In the genomic region with DNA sequence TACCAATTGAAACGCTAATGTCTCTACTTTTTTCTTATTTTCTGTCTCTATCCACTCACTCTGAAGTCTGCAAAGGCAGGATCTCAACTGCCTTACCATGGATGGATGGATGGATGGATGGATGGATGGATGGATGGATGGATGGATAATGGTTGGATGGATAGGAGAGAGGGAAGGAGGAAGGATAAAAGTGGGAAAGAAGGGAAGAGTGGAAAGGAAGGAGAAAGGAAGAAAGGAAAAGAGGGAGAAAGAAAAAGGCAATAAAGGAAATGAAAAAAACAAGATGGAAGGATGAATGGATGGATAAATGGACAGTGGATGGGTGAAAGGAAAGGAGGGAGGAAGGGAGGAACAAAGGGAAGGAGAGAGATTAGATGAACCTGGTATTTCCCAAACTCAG, we compare ENCODE assay signal across 26 cellular contexts.
"Had no signal": no experiment of that assay in that cellular context is flagged by ENCODE, and none has a peak within 500 bp of the region (broad histone marks: within the 10 kb centered on the region; RNA-seq: fewer than 3 reads in every experiment).

No MANE protein-coding gene starts in this region.

- H2AFZ ChIP-seq: parathyroid adenoma had no signal

- H3K9me3 Mint-ChIP-seq: naive thymus-derived CD8-positive, alpha-beta T cell; natural killer cell treated with Interleukin-12 subunit alpha and Interleukin-12 subunit beta and Interleukin-15 and Interleukin-18, amount 100 ng/mL, for 72 hours; stimulated activated effector memory CD8-positive, alpha-beta T cell treated with anti-CD3 and anti-CD28 coated beads, Interleukin-12 subunit alpha, Interleukin-12 subunit beta, amount 100 ng/mL, for 72 hours; stimulated activated naive B cell treated with anti-CD40 and anti-IgM and Interleukin-4, amounts not matched to agents 10 μg/mL and 1 μg/mL and 100 μg/mL, for 72 hours; stimulated activated naive CD8-positive, alpha-beta T cell treated with anti-CD3 and anti-CD28 coated beads, Interleukin-15, Interleukin-2, amounts not matched to agents 100 ng/mL and 50 ng/mL, for 24 hours had no signal

- H3K79me2 ChIP-seq: parathyroid adenoma had no signal

- H3K36me3 Mint-ChIP-seq: naive thymus-derived CD8-positive, alpha-beta T cell; natural killer cell treated with Interleukin-12 subunit alpha and Interleukin-12 subunit beta and Interleukin-15 and Interleukin-18, amount 100 ng/mL, for 72 hours; stimulated activated effector memory CD8-positive, alpha-beta T cell treated with anti-CD3 and anti-CD28 coated beads, Interleukin-12 subunit alpha, Interleukin-12 subunit beta, amount 100 ng/mL, for 72 hours had no signal

- H3K4me3 Mint-ChIP-seq: naive thymus-derived CD8-positive, alpha-beta T cell; natural killer cell treated with Interleukin-12 subunit alpha and Interleukin-12 subunit beta and Interleukin-15 and Interleukin-18, amount 100 ng/mL, for 72 hours; stimulated activated effector memory CD8-positive, alpha-beta T cell treated with anti-CD3 and anti-CD28 coated beads, Interleukin-12 subunit alpha, Interleukin-12 subunit beta, amount 100 ng/mL, for 72 hours; stimulated activated naive B cell treated with anti-CD40 and anti-IgM and Interleukin-4, amounts not matched to agents 10 μg/mL and 1 μg/mL and 100 μg/mL, for 72 hours; stimulated activated naive CD8-positive, alpha-beta T cell treated with anti-CD3 and anti-CD28 coated beads, Interleukin-15, Interleukin-2, amounts not matched to agents 100 ng/mL and 50 ng/mL, for 24 hours had no signal

- FAIRE-seq: small intestine had no signal

- H3K27ac Mint-ChIP-seq: naive thymus-derived CD8-positive, alpha-beta T cell; natural killer cell treated with Interleukin-12 subunit alpha and Interleukin-12 subunit beta and Interleukin-15 and Interleukin-18, amount 100 ng/mL, for 72 hours; progenitor cell of endocrine pancreas; stimulated activated effector memory CD8-positive, alpha-beta T cell treated with anti-CD3 and anti-CD28 coated beads, Interleukin-12 subunit alpha, Interleukin-12 subunit beta, amount 100 ng/mL, for 72 hours; stimulated activated naive B cell treated with anti-CD40 and anti-IgM and Interleukin-4, amounts not matched to agents 10 μg/mL and 1 μg/mL and 100 μg/mL, for 72 hours; stimulated activated naive CD8-positive, alpha-beta T cell treated with anti-CD3 and anti-CD28 coated beads, Interleukin-15, Interleukin-2, amounts not matched to agents 100 ng/mL and 50 ng/mL, for 24 hours had no signal

- H3K4me1 ChIP-seq: parathyroid adenoma, psoas muscle, right lobe of liver, sigmoid colon, thyroid gland, upper lobe of left lung, vagina had no signal

- H3K4me3 ChIP-seq: ovary, psoas muscle, right lobe of liver, sigmoid colon, stomach, thoracic aorta, thyroid gland, tibial nerve, upper lobe of left lung, vagina had no signal

- H3K27me3 ChIP-seq: ovary, thyroid gland, upper lobe of left lung, vagina had no signal

- H3K4me1 Mint-ChIP-seq: stimulated activated effector memory CD8-positive, alpha-beta T cell treated with anti-CD3 and anti-CD28 coated beads, Interleukin-12 subunit alpha, Interleukin-12 subunit beta, amount 100 ng/mL, for 72 hours had no signal

- H3K9ac ChIP-seq: parathyroid adenoma had no signal

- H3K27ac ChIP-seq: ovary, parathyroid adenoma, psoas muscle, right lobe of liver, sigmoid colon, stomach, thoracic aorta, thyroid gland, tibial nerve, upper lobe of left lung, vagina had no signal

- ATAC-seq: naive thymus-derived CD8-positive, alpha-beta T cell; psoas muscle; right cardiac atrium; right lobe of liver; stimulated activated effector memory CD8-positive, alpha-beta T cell treated with anti-CD3 and anti-CD28 coated beads, Interleukin-12 subunit alpha, Interleukin-12 subunit beta, amount 100 ng/mL, for 72 hours; stimulated activated naive B cell treated with anti-CD40 and anti-IgM and Interleukin-4, amounts not matched to agents 10 μg/mL and 1 μg/mL and 100 μg/mL, for 72 hours had no signal

- H3K36me3 ChIP-seq: ovary, right lobe of liver, sigmoid colon, stomach, thoracic aorta, thyroid gland, tibial nerve, upper lobe of left lung, vagina had no signal

- DNase-seq: naive thymus-derived CD8-positive, alpha-beta T cell; occipital lobe; ovary; psoas muscle; right cardiac atrium; right lobe of liver; sigmoid colon; small intestine; stimulated activated CD4-positive, alpha-beta T cell treated with anti-CD3 and anti-CD28 coated beads, Interleukin-15, amount 100 ng/mL, for 24 hours; stimulated activated CD4-positive, alpha-beta T cell treated with anti-CD3 and anti-CD28 coated beads, Interleukin-2, amount 100 ng/mL, for 24 hours; stimulated activated CD4-positive, alpha-beta T cell treated with anti-CD3 and anti-CD28 coated beads, Interleukin-2, amount 100 ng/mL, for 48 hours; stimulated activated CD4-positive, alpha-beta T cell treated with anti-CD3 and anti-CD28 coated beads, Interleukin-4, amount 100 ng/mL, for 24 hours; stimulated activated naive B cell treated with anti-CD40 and anti-IgM and Interleukin-4, amounts not matched to agents 10 μg/mL and 1 μg/mL and 100 μg/mL, for 72 hours; stimulated activated naive CD4-positive, alpha-beta T cell treated with Interleukin-2 at 50 U/mL for 16 hours; stomach; thyroid gland; trophoblast cell had no signal

- H3K9me3 ChIP-seq: ovary, psoas muscle, right lobe of liver, sigmoid colon, stomach, thoracic aorta, thyroid gland, tibial nerve, upper lobe of left lung, vagina had no signal
